In the genomic region with DNA sequence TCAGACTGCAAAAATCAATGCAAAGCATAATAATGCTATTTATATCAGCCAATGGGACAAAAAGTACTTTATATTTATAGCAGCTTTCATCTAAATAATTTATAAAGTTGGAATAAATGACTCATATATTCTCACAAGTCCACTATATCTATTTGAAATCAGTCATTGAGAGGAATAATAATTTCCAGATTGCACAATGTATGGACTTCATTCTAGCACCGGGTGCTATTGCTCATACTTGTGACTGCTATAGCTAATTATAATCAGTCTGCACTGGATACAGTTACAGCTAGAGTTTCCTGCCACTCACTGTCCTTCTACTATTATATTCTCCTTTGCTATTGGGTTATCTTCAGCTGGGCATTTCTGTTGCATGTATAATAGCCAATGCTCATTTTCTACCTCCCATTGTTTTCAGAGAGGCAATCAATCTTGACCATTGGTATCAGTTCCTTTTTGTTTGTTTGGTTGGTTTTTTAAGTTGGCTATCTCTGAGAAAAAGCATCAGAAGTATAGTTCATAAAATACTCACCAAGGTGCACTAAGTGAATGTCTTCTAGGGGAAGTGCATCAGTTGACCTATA, we compare ENCODE assay signal across 1 cellular context.
TF ChIP-seq lines count a peak whose summit lies in the region.

No MANE protein-coding gene starts in this region.

TF ChIP-seq in HepG2, 621 proteins besides CTCF, POLR2A, EP300 and RAD21:
- TF ChIP-seq PITX1 (CRISPR knock-in tag; IDR thresholded peaks at IDR 0.05) (no peak), ZNF335 (CRISPR knock-in tag; IDR thresholded peaks at IDR 0.05) (no peak), NR2F6 (IDR thresholded peaks at IDR 0.05) (no peak), NR2F6 (CRISPR knock-in tag; IDR thresholded peaks at IDR 0.05) (no peak), ZNF775 (CRISPR knock-in tag; IDR thresholded peaks at IDR 0.05; ENCODE audit: borderline replicate concordance) (no peak), ZNF10 (CRISPR knock-in tag; IDR thresholded peaks at IDR 0.05; ENCODE audit: borderline replicate concordance, low read depth) (no peak), FLYWCH1 (CRISPR knock-in tag; IDR thresholded peaks at IDR 0.05) (no peak), ZNF772 (CRISPR knock-in tag; IDR thresholded peaks at IDR 0.05) (no peak), TBX3 (IDR thresholded peaks at IDR 0.05; ENCODE audit: borderline replicate concordance) (no peak), CEBPB (IDR thresholded peaks at IDR 0.05; ENCODE audit: borderline replicate concordance, low read depth, low read length) (no peak), ZNF816 (CRISPR knock-in tag; IDR thresholded peaks at IDR 0.05; ENCODE audit: borderline replicate concordance) (no peak), ZNF496 (CRISPR knock-in tag; IDR thresholded peaks at IDR 0.05; ENCODE audit: insufficient replicate concordance) (no peak), ZNF549 (CRISPR knock-in tag; IDR thresholded peaks at IDR 0.05) (no peak), SRY (CRISPR knock-in tag; IDR thresholded peaks at IDR 0.05) (no peak), NCOA1 (CRISPR knock-in tag; IDR thresholded peaks at IDR 0.05) (no peak), IRF2 (CRISPR knock-in tag; IDR thresholded peaks at IDR 0.05) (no peak)
- TF ChIP-seq, protein P1, sequence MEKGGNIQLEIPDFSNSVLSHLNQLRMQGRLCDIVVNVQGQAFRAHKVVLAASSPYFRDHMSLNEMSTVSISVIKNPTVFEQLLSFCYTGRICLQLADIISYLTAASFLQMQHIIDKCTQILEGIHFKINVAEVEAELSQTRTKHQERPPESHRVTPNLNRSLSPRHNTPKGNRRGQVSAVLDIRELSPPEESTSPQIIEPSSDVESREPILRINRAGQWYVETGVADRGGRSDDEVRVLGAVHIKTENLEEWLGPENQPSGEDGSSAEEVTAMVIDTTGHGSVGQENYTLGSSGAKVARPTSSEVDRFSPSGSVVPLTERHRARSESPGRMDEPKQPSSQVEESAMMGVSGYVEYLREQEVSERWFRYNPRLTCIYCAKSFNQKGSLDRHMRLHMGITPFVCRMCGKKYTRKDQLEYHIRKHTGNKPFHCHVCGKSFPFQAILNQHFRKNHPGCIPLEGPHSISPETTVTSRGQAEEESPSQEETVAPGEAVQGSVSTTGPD (CRISPR knock-in tag; IDR thresholded peaks at IDR 0.05) = no peak
- TF ChIP-seq, protein P2, sequence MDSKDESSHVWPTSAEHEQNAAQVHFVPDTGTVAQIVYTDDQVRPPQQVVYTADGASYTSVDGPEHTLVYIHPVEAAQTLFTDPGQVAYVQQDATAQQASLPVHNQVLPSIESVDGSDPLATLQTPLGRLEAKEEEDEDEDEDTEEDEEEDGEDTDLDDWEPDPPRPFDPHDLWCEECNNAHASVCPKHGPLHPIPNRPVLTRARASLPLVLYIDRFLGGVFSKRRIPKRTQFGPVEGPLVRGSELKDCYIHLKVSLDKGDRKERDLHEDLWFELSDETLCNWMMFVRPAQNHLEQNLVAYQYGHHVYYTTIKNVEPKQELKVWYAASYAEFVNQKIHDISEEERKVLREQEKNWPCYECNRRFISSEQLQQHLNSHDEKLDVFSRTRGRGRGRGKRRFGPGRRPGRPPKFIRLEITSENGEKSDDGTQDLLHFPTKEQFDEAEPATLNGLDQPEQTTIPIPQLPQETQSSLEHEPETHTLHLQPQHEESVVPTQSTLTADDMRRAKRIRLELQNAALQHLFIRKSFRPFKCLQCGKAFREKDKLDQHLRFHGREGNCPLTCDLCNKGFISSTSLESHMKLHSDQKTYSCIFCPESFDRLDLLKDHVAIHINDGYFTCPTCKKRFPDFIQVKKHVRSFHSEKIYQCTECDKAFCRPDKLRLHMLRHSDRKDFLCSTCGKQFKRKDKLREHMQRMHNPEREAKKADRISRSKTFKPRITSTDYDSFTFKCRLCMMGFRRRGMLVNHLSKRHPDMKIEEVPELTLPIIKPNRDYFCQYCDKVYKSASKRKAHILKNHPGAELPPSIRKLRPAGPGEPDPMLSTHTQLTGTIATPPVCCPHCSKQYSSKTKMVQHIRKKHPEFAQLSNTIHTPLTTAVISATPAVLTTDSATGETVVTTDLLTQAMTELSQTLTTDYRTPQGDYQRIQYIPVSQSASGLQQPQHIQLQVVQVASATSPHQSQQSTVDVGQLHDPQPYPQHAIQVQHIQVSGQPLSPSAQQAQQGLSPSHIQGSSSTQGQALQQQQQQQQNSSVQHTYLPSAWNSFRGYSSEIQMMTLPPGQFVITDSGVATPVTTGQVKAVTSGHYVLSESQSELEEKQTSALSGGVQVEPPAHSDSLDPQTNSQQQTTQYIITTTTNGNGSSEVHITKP (CRISPR knock-in tag; IDR thresholded peaks at IDR 0.05; ENCODE audit: low read depth) = no peak
- TF ChIP-seq, protein P3, sequence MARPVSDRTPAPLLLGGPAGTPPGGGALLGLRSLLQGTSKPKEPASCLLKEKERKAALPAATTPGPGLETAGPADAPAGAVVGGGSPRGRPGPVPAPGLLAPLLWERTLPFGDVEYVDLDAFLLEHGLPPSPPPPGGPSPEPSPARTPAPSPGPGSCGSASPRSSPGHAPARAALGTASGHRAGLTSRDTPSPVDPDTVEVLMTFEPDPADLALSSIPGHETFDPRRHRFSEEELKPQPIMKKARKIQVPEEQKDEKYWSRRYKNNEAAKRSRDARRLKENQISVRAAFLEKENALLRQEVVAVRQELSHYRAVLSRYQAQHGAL (CRISPR knock-in tag; IDR thresholded peaks at IDR 0.05; ENCODE audit: not compliant biosample characterization) = no peak
